ENCODE assay signal across 8 cellular contexts in the genomic region with DNA sequence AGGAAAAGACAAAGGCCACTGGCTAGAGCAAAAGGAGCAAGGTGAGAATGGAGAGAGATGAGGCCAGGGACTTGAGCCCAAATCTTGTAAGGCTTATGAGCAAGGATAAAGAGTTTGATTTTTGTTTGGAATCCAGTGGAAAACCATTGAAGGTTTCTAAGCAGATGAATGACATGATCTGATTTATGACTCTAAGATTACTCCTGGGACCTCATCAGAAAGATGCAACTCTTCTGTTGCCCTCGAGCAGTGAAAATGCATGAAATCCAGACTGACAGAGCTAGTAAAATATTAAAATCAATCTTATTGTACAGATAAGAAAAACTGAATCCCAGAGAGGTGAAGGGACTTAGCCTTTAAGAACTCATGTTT. TPM values are rescaled to one million over a fixed set of nuclear protein-coding genes. Genes with fewer than 3 reads are reported as not detected.
DNase-seq lines count a peak whose midpoint lies in the region; ATAC-seq and TF ChIP-seq lines count a peak whose summit lies in the region.

No MANE protein-coding gene starts in this region.

- no peaks in the 10 kb centered on the region for H3K9me3 ChIP-seq in left ventricle myocardium inferior (replicated peaks)
- no peaks in the 10 kb centered on the region for H3K9me3 ChIP-seq in mesodermal cell (ENCODE audit: control insufficient read depth, low read length)
- no peaks in the 10 kb centered on the region for H3K9me3 ChIP-seq in aorta (ENCODE audit: control insufficient read depth, low read length)

- H3K27me3 Mint-ChIP-seq in MCF 10A (ENCODE audit: insufficient read depth, unreplicated experiment), result no peaks in the 10 kb centered on the region

- POLR2A ChIA-PET in MCF 10A (lab: Yijun Ruan, JAX), result interaction anchor here (0.6 to 3.4 kb wide), 36 partner anchors 9 to 1399 kb away, joined by 3 to 34 read pairs (median 4); a partner anchor contains a TSS

- peak overlapping the region; percentile 98 for H3K27ac Mint-ChIP-seq in MCF 10A (ENCODE audit: low read depth, unreplicated experiment)

- peak overlapping the region; percentile 96 for H3K4me3 Mint-ChIP-seq in MCF 10A (ENCODE audit: unreplicated experiment)

- H3K4me3 ChIP-seq in left ventricle myocardium inferior, result peak overlapping the region; percentile 90
- H3K4me3 ChIP-seq in mesodermal cell (ENCODE audit: extremely low read depth, insufficient read depth, low read length, poor library complexity, severe bottlenecking), result peak overlapping the region; percentile 86
- peak overlapping the region; percentile 66 to 84 for H3K4me3 ChIP-seq in aorta (ENCODE audit: low read length in 2 of 2)

- H3K27me3 ChIP-seq in left ventricle myocardium inferior (ENCODE audit: low read depth), result no peaks in the 10 kb centered on the region
- H3K27me3 ChIP-seq in aorta (ENCODE audit: control insufficient read depth in 1 of 2, insufficient read depth in 2 of 2, low read length in 1 of 2), result no peaks in the 10 kb centered on the region

- intact Hi-C loops in left ventricle myocardium inferior (cut with micrococcal nuclease) (no loop called here), Right ventricle myocardium superior (cut with DNase I) (no loop called here), MCF 10A (cut with micrococcal nuclease) (no loop called here), aorta (cut with DNase I) (no loop called here)

- no peak for ATAC-seq in Right ventricle myocardium superior (ENCODE audit: poor library complexity)
- no peak for ATAC-seq in aorta (ENCODE audit: low FRiP score)
- no peak for ATAC-seq in HG03025 (IDR thresholded peaks at IDR 0.05; ENCODE audit: low FRiP score, unreplicated experiment)

- TF ChIP-seq CTCF in left ventricle myocardium inferior (IDR thresholded peaks at IDR 0.05; ENCODE audit: borderline replicate concordance), result no peak
- TF ChIP-seq CTCF in MCF 10A (IDR thresholded peaks at IDR 0.05; ENCODE audit: unreplicated experiment), result no peak

- BruUV-seq in MCF 10A (replicated peaks; lab: Mats Ljungman, UMichigan), result no TSS peak

- CTCF ChIA-PET in MCF 10A (lab: Yijun Ruan, JAX), result interaction anchor here (0.6 to 2.0 kb wide), 5 partner anchors 64 to 1506 kb away, joined by 3 to 10 read pairs (median 3); no protein-coding TSS in a partner anchor

- H3K36me3 Mint-ChIP-seq in MCF 10A (ENCODE audit: insufficient read depth, unreplicated experiment), result peaks cover 9% of the 10 kb centered on the region

- no peaks in the 10 kb centered on the region for H3K36me3 ChIP-seq in left ventricle myocardium inferior
- peaks cover 21% of the 10 kb centered on the region for H3K36me3 ChIP-seq in mesodermal cell (ENCODE audit: control insufficient read depth, insufficient read depth, low read length)
- no peaks in the 10 kb centered on the region for H3K36me3 ChIP-seq in aorta (ENCODE audit: control insufficient read depth in 1 of 2, insufficient read depth in 2 of 2, low read length in 1 of 2)

- no peaks in the 10 kb centered on the region for H3K9me3 Mint-ChIP-seq in MCF 10A (ENCODE audit: unreplicated experiment)

- H3K4me1 Mint-ChIP-seq in MCF 10A (ENCODE audit: insufficient read depth, unreplicated experiment), result peaks cover 39% of the 10 kb centered on the region

- H3K27ac ChIP-seq in left ventricle myocardium inferior (replicated peaks) (peak overlapping the region; percentile 93), mesodermal cell (ENCODE audit: low read depth, low read length, severe bottlenecking) (no peak overlapping the region), aorta (ENCODE audit: low read depth in 1 of 2, low read length in 2 of 2) (no peak overlapping the region)

- WGBS in mesodermal cell (ENCODE audit: insufficient coverage in 2 of 2), 2 experiments, result no CpG with 5 or more reads among the region's 1 CpG
- WGBS in aorta, 2 donors, result 21 to 32% methylated on average over 1 of the region's 1 CpG

- DNase-seq in left ventricle myocardium inferior, result no peak
- DNase-seq in Right ventricle myocardium superior, result no peak
- DNase-seq in MCF 10A (ENCODE audit: unreplicated experiment), result no peak
- DNase-seq in aorta, result no peak
- DNase-seq in NK-92 (lab: John Stamatoyannopoulos, UW; ENCODE audit: unreplicated experiment), result no peak
- no peak for DNase-seq in cerebellum (ENCODE audit: low spot score)

- H3K4me1 ChIP-seq in left ventricle myocardium inferior (peaks cover 81% of the 10 kb centered on the region), mesodermal cell (ENCODE audit: control insufficient read depth, insufficient read depth, low read length, poor library complexity, severe bottlenecking) (no peaks in the 10 kb centered on the region), aorta (ENCODE audit: control insufficient read depth in 1 of 2, insufficient read depth in 2 of 2, low read length in 2 of 2) (peaks cover 3 to 5% of the 10 kb centered on the region in 2 donors)

RNA-seq across cellular contexts. Expression of a gene that starts 0.7 kb away (rescaled TPM):
- 29.4 TPM for total RNA-seq in left ventricle myocardium inferior
- 27.2 TPM for total RNA-seq in Right ventricle myocardium superior
- total RNA-seq in MCF 10A (2022), result 48.8 and 56.0 TPM in 2 replicates
- polyA plus RNA-seq in mesodermal cell (2013, experiment 1 of 2), result 35.8 TPM
- 34.0 TPM for polyA plus RNA-seq in mesodermal cell (2013, experiment 2 of 2)
- 10 to 100 TPM; 31.9 to 38.0 TPM for total RNA-seq in aorta
- 10 to 100 TPM in 1 of 2 donors, 1 to 10 TPM in 1; 6.8 to 11.2 TPM for polyA plus RNA-seq in aorta
- total RNA-seq in cerebellum, result 115 TPM

RNA-seq across cellular contexts. Expression of a gene that starts 0.7 kb away (rescaled TPM):
- total RNA-seq in left ventricle myocardium inferior (32.3 TPM), Right ventricle myocardium superior (29.6 TPM), MCF 10A (2022) (48.8 and 76.3 TPM in 2 replicates), aorta (10 to 100 TPM; 35.0 to 47.7 TPM), cerebellum (22.6 TPM)
- polyA plus RNA-seq in mesodermal cell (2013, experiment 1 of 2), result 16.7 TPM
- 17.4 TPM for polyA plus RNA-seq in mesodermal cell (2013, experiment 2 of 2)
- polyA plus RNA-seq in aorta, result 10 to 100 TPM; 11.3 to 22.9 TPM
